ENCODE assay signal across 1 cellular context in genomic region chrX:6187256-6187655, GRCh38.
TF ChIP-seq lines count a peak whose summit lies in the region.

No MANE protein-coding gene starts in this region.

TF ChIP-seq in K562, 482 proteins besides CTCF, POLR2A, EP300 and RAD21:
- TF ChIP-seq RHOXF2B (CRISPR knock-in tag; conservative IDR thresholded peaks at IDR 0.05) (no peak), NRF1 (conservative IDR thresholded peaks at IDR 0.05 in 1 of 2, IDR thresholded peaks at IDR 0.05 in 1 of 2) (0 out of 4 replicates have a peak, but pooled peaks of 1 of the 2 experiments have one; percentile 35), GMEB1 (CRISPR knock-in tag; IDR thresholded peaks at IDR 0.05) (peak; percentile 56; the same call in 1 of the 2 replicates)
TF ChIP-seq in K562: peak in this region for 2.
